23 cellular contexts compared by ENCODE assay signal in the genomic region with DNA sequence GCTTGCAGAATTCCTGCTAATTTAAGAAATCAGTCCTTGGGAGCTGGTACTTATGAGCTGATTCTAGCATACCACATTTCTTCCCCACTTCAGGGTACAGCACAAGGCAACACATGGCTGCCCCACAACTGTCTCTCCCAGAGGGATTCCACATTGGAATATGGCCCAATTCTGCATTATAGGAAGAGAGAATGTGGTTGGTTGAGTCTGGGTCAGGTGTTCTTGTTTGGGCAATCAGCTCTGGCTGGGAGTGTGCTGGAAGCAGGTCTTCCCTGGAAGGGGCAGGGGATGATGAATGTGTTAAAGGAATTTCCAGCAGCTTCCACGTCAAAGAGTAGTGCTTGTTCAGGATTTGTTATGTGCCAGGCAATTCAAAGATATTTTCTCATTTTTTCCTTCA.
"Had no signal": no experiment of that assay in that cellular context is flagged by ENCODE, and none has a peak within 500 bp of the region (broad histone marks: within the 10 kb centered on the region; RNA-seq: fewer than 3 reads in every experiment).

No MANE protein-coding gene starts in this region.

- H3K4me3 ChIP-seq: breast epithelium, colonic mucosa, esophagus squamous epithelium, gastrocnemius medialis, left ventricle myocardium inferior, mucosa of descending colon, uterus had no signal

- DNase-seq: activated B cell treated with CpG ODN at 0.5 μM for 24 hours; activated CD4-positive, alpha-beta T cell treated with anti-CD3 and anti-CD28 coated beads for 4 hours; activated CD4-positive, alpha-beta T cell treated with anti-CD3 and anti-CD28 coated beads, Interleukin-2, amount 50 U/mL, for 48 hours; activated naive CD4-positive, alpha-beta T cell treated with anti-CD3 and anti-CD28 coated beads for 36 hours; activated naive CD8-positive, alpha-beta T cell treated with anti-CD3 and anti-CD28 coated beads, Interleukin-2, amount 10 ng/mL, durations not matched to agents 7 days and 5 days; activated T-cell treated with anti-CD3 and anti-CD28 coated beads, Interleukin-2, amount 50 U/mL, for 48 hours; amniotic stem cell; colonic mucosa; endodermal cell; esophagus squamous epithelium; gastrocnemius medialis; hippocampal formation; kidney glomerular epithelial cell; left ventricle myocardium inferior; mucosa of descending colon; naive B cell; nucleus accumbens; small intestine; stimulated activated naive B cell treated with anti-CD40 and anti-IgM and Interleukin-4, amounts not matched to agents 10 μg/mL and 1 μg/mL and 100 μg/mL, for 72 hours; T1000; trophoblast cell; uterus had no signal
